ENCODE assay signal across 14 cellular contexts in genomic region chr1:206167350-206168029, GRCh38. TPM values are rescaled to one million over a fixed set of nuclear protein-coding genes. Genes with fewer than 3 reads are reported as not detected.
DNase-seq lines count a peak whose midpoint lies in the region; ATAC-seq, FAIRE-seq and TF ChIP-seq lines count a peak whose summit lies in the region.
"Not testable (repeated sequence)": the region's sequence is repeated elsewhere in the genome, so short reads cannot be mapped to it uniquely, and the experiment has no call there.
"Had no signal": no experiment of that assay in that cellular context is flagged by ENCODE, and none has a peak within 500 bp of the region (broad histone marks: within the 10 kb centered on the region; RNA-seq: fewer than 3 reads in every experiment).

No MANE protein-coding gene starts in this region.

- not testable (repeated sequence) for TF ChIP-seq CTCF in DND-41 (IDR thresholded peaks at IDR 0.05; ENCODE audit: borderline replicate concordance, extremely low read depth, low read length, poor library complexity, severe bottlenecking)
- 0 out of 2 replicates have a peak, but pooled peaks have one; percentile 8 for TF ChIP-seq CTCF in LNCaP clone FGC (IDR thresholded peaks at IDR 0.05; ENCODE audit: control insufficient read depth, extremely low read depth, insufficient read depth)
- TF ChIP-seq CTCF in endodermal cell (conservative IDR thresholded peaks at IDR 0.05): peak; percentile 51
- peak; percentile 37 for TF ChIP-seq CTCF in neural progenitor cell (IDR thresholded peaks at IDR 0.05)
- peak in 3 of 5 experiments; percentile 14 to 34 (median 22) for TF ChIP-seq CTCF in transverse colon (IDR thresholded peaks at IDR 0.05)

- intact Hi-C loops in left colon (cut with DNase I, micrococcal nuclease); transverse colon (cut with DNase I; ENCODE audit: low total_unique reads): not testable (repeated sequence)

- not testable (repeated sequence) for H3K9ac ChIP-seq in DND-41 (ENCODE audit: low read depth, low read length); endodermal cell (ENCODE audit: extremely low read depth, low read length, poor library complexity, severe bottlenecking); neural progenitor cell

- POLR2A ChIA-PET in activated CD8-positive, alpha-beta T cell treated with anti-CD3 and anti-CD28 coated beads, Interleukin-2, amount 10 ng/mL, durations not matched to agents 7 days and 5 days (lab: Charles Lee): not testable (repeated sequence)

- H3K27ac ChIP-seq in DND-41 (ENCODE audit: low read length); endodermal cell (ENCODE audit: low read depth, low read length); neural progenitor cell; transverse colon: not testable (repeated sequence)

- CTCF ChIA-PET in activated CD8-positive, alpha-beta T cell treated with anti-CD3 and anti-CD28 coated beads, Interleukin-2, amount 10 ng/mL, durations not matched to agents 7 days and 5 days (lab: Charles Lee): not testable (repeated sequence)

- not testable (repeated sequence) for TF ChIP-seq EP300 in transverse colon (IDR thresholded peaks at IDR 0.05; ENCODE audit: low read depth)

- not testable (repeated sequence) for H3K4me1 Mint-ChIP-seq in activated CD8-positive, alpha-beta T cell treated with anti-CD3 and anti-CD28 coated beads, Interleukin-2, amount 10 ng/mL, durations not matched to agents 7 days and 5 days (ENCODE audit: low read depth); endodermal cell; neural progenitor cell

- H3K4me3 ChIP-seq in DND-41 (ENCODE audit: low read depth in 1 of 2, low read length in 2 of 2); LNCaP clone FGC (ENCODE audit: low read depth, low read length); endodermal cell (ENCODE audit: low read length); neural progenitor cell; transverse colon: not testable (repeated sequence)

- H3K9me3 ChIP-seq in DND-41 (ENCODE audit: insufficient read depth, low read length, severe bottlenecking); endodermal cell (ENCODE audit: control insufficient read depth, low read length); neural progenitor cell (ENCODE audit: low read depth); transverse colon: not testable (repeated sequence)

- in situ Hi-C loops in transverse colon (cut with MboI; ENCODE audit: low pct_ligation_motif_present in 1 of 4, low pct_unique_long_range_greater_than_20kb in 1 of 4, low sequenced_read_pairs in 3 of 4): not testable (repeated sequence)

- peak; percentile 98 for FAIRE-seq in H54 (lab: Jason Lieb, UNC)

- not testable (repeated sequence) for H3K27me3 ChIP-seq in DND-41 (ENCODE audit: insufficient read depth, low read length, poor library complexity); endodermal cell (ENCODE audit: control insufficient read depth, insufficient read depth, low read length, poor library complexity, severe bottlenecking); neural progenitor cell; transverse colon

- TF ChIP-seq POLR2A in H54 (IDR thresholded peaks at IDR 0.05; ENCODE audit: low read depth, low read length); transverse colon (IDR thresholded peaks at IDR 0.05): not testable (repeated sequence)

- not testable (repeated sequence) for H3K4me3 Mint-ChIP-seq in activated CD8-positive, alpha-beta T cell treated with anti-CD3 and anti-CD28 coated beads, Interleukin-2, amount 10 ng/mL, durations not matched to agents 7 days and 5 days; endodermal cell; neural progenitor cell

- not testable (repeated sequence) for H3K4me1 ChIP-seq in DND-41 (ENCODE audit: insufficient read depth, low read length); endodermal cell (ENCODE audit: control insufficient read depth, insufficient read depth, low read length); neural progenitor cell; transverse colon

- not testable (repeated sequence) for DNase-seq in DND-41; H54 (ENCODE audit: insufficient read length, low spot score); LNCaP clone FGC (ENCODE audit: low read depth); activated CD8-positive, alpha-beta T cell treated with anti-CD3 and anti-CD28 coated beads, Interleukin-2, amount 10 ng/mL, durations not matched to agents 7 days and 5 days; endodermal cell; left colon; neural progenitor cell (ENCODE audit: low spot score); transverse colon

- H4K20me1 ChIP-seq in DND-41 (ENCODE audit: insufficient read depth, low read length); neural progenitor cell (ENCODE audit: low read depth): not testable (repeated sequence)

- H3K36me3 ChIP-seq in DND-41 (ENCODE audit: insufficient read depth, low read length); endodermal cell (ENCODE audit: control insufficient read depth, insufficient read depth, low read length); neural progenitor cell; transverse colon: not testable (repeated sequence)

- not testable (repeated sequence) for H3K4me2 ChIP-seq in DND-41 (ENCODE audit: insufficient read depth, low read length); neural progenitor cell

- H3K79me2 ChIP-seq in DND-41 (ENCODE audit: insufficient read depth, low read length); neural progenitor cell (ENCODE audit: low read depth): not testable (repeated sequence)

- H3K27ac Mint-ChIP-seq in activated CD8-positive, alpha-beta T cell treated with anti-CD3 and anti-CD28 coated beads, Interleukin-2, amount 10 ng/mL, durations not matched to agents 7 days and 5 days; endodermal cell; neural progenitor cell: not testable (repeated sequence)

- WGBS in endodermal cell (ENCODE audit: insufficient coverage in 1 of 2, insufficient read length in 1 of 2), 2 experiments: 67% methylated on average over 2 of the region's 10 CpGs; no CpG with 5 or more reads in 1 of the 2 experiments
- WGBS in transverse colon (ENCODE audit: low coverage in 1 of 2), 2 donors: 30 to 39% methylated on average over 3 to 5 of the region's 10 CpGs

- not testable (repeated sequence) for H3K27me3 Mint-ChIP-seq in activated CD8-positive, alpha-beta T cell treated with anti-CD3 and anti-CD28 coated beads, Interleukin-2, amount 10 ng/mL, durations not matched to agents 7 days and 5 days (ENCODE audit: low read depth); endodermal cell (ENCODE audit: insufficient read depth); neural progenitor cell (ENCODE audit: insufficient read depth, low read depth)

- not testable (repeated sequence) for H2AFZ ChIP-seq in DND-41 (ENCODE audit: low read depth, low read length); neural progenitor cell (replicated peaks)

- not testable (repeated sequence) for H3K36me3 Mint-ChIP-seq in activated CD8-positive, alpha-beta T cell treated with anti-CD3 and anti-CD28 coated beads, Interleukin-2, amount 10 ng/mL, durations not matched to agents 7 days and 5 days (ENCODE audit: low read depth); endodermal cell (ENCODE audit: low read depth); neural progenitor cell

- H3K9me3 Mint-ChIP-seq in activated CD8-positive, alpha-beta T cell treated with anti-CD3 and anti-CD28 coated beads, Interleukin-2, amount 10 ng/mL, durations not matched to agents 7 days and 5 days (ENCODE audit: insufficient read depth); endodermal cell; neural progenitor cell: not testable (repeated sequence)

- H3F3A ChIP-seq in neural progenitor cell (ENCODE audit: low read depth): not testable (repeated sequence)

- ATAC-seq in DND-41 (ENCODE audit: insufficient read depth, low read depth): peak; percentile 88
- peak; percentile 76 for ATAC-seq in activated CD8-positive, alpha-beta T cell treated with anti-CD3 and anti-CD28 coated beads, Interleukin-2, amount 10 ng/mL, durations not matched to agents 7 days and 5 days
- ATAC-seq in left colon: peak; percentile 75

RNA-seq across cellular contexts. Expression of gene FAM72A, which starts 35.1 kb away (rescaled TPM):
- total RNA-seq in activated CD8-positive, alpha-beta T cell treated with anti-CD3 and anti-CD28 coated beads, Interleukin-2, amount 10 ng/mL, durations not matched to agents 7 days and 5 days: 10 to 100 TPM; 30.0 to 30.4 TPM
- total RNA-seq in endodermal cell (10 to 100 TPM in 1 of 2 donors, 1 to 10 TPM in 1; 8.4 to 16.4 TPM), left colon (1 to 10 TPM; 1.9 to 2.5 TPM), neural progenitor cell (ENCODE audit: low replicate concordance) (24.6 and 36.2 TPM in 2 replicates), transverse colon (under 1 TPM in 1 of 4 donors, not detected in 3; 0.82 TPM)
- polyA plus RNA-seq in endodermal cell (2013, experiment 1 of 2): 17.5 TPM
- polyA plus RNA-seq in endodermal cell (2013, experiment 2 of 2): 16.9 TPM

RNA-seq across cellular contexts. Expression of gene SRGAP2, which starts 35.9 kb away (rescaled TPM):
- total RNA-seq in activated CD8-positive, alpha-beta T cell treated with anti-CD3 and anti-CD28 coated beads, Interleukin-2, amount 10 ng/mL, durations not matched to agents 7 days and 5 days: 100 to 1,000 TPM in 1 of 2 experiments, 10 to 100 TPM in 1; 98.2 to 105 TPM
- total RNA-seq in endodermal cell (100 to 1,000 TPM; 112 to 131 TPM), left colon (10 to 100 TPM; 13.1 to 15.0 TPM), neural progenitor cell (ENCODE audit: low replicate concordance) (88.4 and 89.9 TPM in 2 replicates), transverse colon (10 to 100 TPM; 11.7 to 22.9 (median 19.0) TPM)
- polyA plus RNA-seq in endodermal cell (2013, experiment 1 of 2): 62.4 TPM
- 63.8 TPM for polyA plus RNA-seq in endodermal cell (2013, experiment 2 of 2)

RNA-seq across cellular contexts. Expression of gene AVPR1B, which starts 50.3 kb away (rescaled TPM):
- total RNA-seq in activated CD8-positive, alpha-beta T cell treated with anti-CD3 and anti-CD28 coated beads, Interleukin-2, amount 10 ng/mL, durations not matched to agents 7 days and 5 days: not detected
- under 1 TPM in 1 of 2 donors, not detected in 1; 0.11 TPM for total RNA-seq in endodermal cell
- polyA plus RNA-seq in endodermal cell (2013, experiment 1 of 2): not detected
- not detected for polyA plus RNA-seq in endodermal cell (2013, experiment 2 of 2)
- total RNA-seq in left colon: under 1 TPM; 0.61 to 0.89 TPM
- not detected in 2 replicates for total RNA-seq in neural progenitor cell (ENCODE audit: low replicate concordance)
- total RNA-seq in transverse colon: 10 to 100 TPM in 1 of 4 donors, 1 to 10 TPM in 1, under 1 TPM in 1, not detected in 1; 0.96 to 14.1 (median 1.6) TPM
- total RNA-seq: ascending aorta, Caco-2, endothelial cell of umbilical vein, LHCN-M2, right atrium auricular region, SJSA1 had no signal
- polyA plus RNA-seq: endothelial cell of umbilical vein had no signal
